Comparison of ENCODE assay signal across 8 cellular contexts in genomic region chr6:109059591-109060021, GRCh38. TPM values are rescaled to one million over a fixed set of nuclear protein-coding genes. Genes with fewer than 3 reads are reported as not detected.
DNase-seq lines count a peak whose midpoint lies in the region; ATAC-seq and TF ChIP-seq lines count a peak whose summit lies in the region.

No MANE protein-coding gene starts in this region.

- CTCF ChIA-PET in HEK293T (lab: Yijun Ruan, JAX), result interaction anchor here (0.6 kb wide), 1 partner anchor 77 kb away, joined by 4 read pairs; no protein-coding TSS in a partner anchor

- H3K4me3 ChIP-seq in lower lobe of right lung, result no peak overlapping the region

- peak; percentile 28 for DNase-seq in AG20443 (ENCODE audit: low spot score)
- DNase-seq in amniotic epithelial cell (ENCODE audit: low read depth), result peak; percentile 64
- no peak for DNase-seq in lower lobe of right lung
- DNase-seq in HEK293T (ENCODE audit: extremely low spot score), result no peak
- no peak for DNase-seq in HT-29 (ENCODE audit: low spot score)
- no peak for DNase-seq in activated CD8-positive, alpha-beta memory T cell treated with anti-CD3 and anti-CD28 coated beads, Interleukin-2, amount 50 U/mL, for 4 hours

- intact Hi-C loops in lower lobe of right lung (cut with DNase I), result no loop called here

- no peaks in the 10 kb centered on the region for H3K9me3 ChIP-seq in lower lobe of right lung

- H3K27ac ChIP-seq in lower lobe of right lung, result peak overlapping the region; percentile 27

- H3K36me3 ChIP-seq in lower lobe of right lung, result no peaks in the 10 kb centered on the region

- ATAC-seq in HG02798 (IDR thresholded peaks at IDR 0.05; ENCODE audit: poor library complexity, unreplicated experiment), result peak; percentile 57
- ATAC-seq in lower lobe of right lung, result peak; percentile 79 to 83
- no peak for ATAC-seq in HG03175 (IDR thresholded peaks at IDR 0.05; ENCODE audit: unreplicated experiment)

- POLR2A ChIA-PET in HEK293T (lab: Yijun Ruan, JAX), result no interaction called here

- H3K27me3 ChIP-seq in lower lobe of right lung (ENCODE audit: low read depth), result no peaks in the 10 kb centered on the region

- H3K4me1 ChIP-seq in lower lobe of right lung, result peaks cover 25% of the 10 kb centered on the region

- peak; percentile 22 for TF ChIP-seq CTCF in lower lobe of right lung (IDR thresholded peaks at IDR 0.05)

TF ChIP-seq in HEK293T, 16 proteins besides CTCF, POLR2A, EP300 and RAD21:
- TF ChIP-seq SUZ12 (IDR thresholded peaks at IDR 0.05) (no peak), L3MBTL2 (conservative IDR thresholded peaks at IDR 0.05) (no peak), PKNOX1 (IDR thresholded peaks at IDR 0.05) (no peak)

RNA-seq across cellular contexts. Expression of gene SESN1, which starts 35.0 kb away (rescaled TPM):
- total RNA-seq in lower lobe of right lung, result 37.9 TPM
- 11.9 and 12.1 TPM in 2 replicates for total RNA-seq in HT-29 (2014; rRNA removed; shearing (Covaris generic))

RNA-seq across cellular contexts. Expression of gene CEP57L1, which starts 35.7 kb away (rescaled TPM):
- total RNA-seq in lower lobe of right lung, result 8.6 TPM
- 6.5 and 8.7 TPM in 2 replicates for total RNA-seq in HT-29 (2014; rRNA removed; shearing (Covaris generic))

Comparison
In these comparisons a context has a peak if more than half of its experiments do, and no peak if none do; other contexts are left out.
1. DNase-seq: peak in AG20443 (single experiment) and amniotic epithelial cell (single experiment); none in lower lobe of right lung (single experiment), HEK293T (single experiment), HT-29 (single experiment) and activated CD8-positive, alpha-beta memory T cell treated with anti-CD3 and anti-CD28 coated beads, Interleukin-2, amount 50 U/mL, for 4 hours (single experiment).